8 cellular contexts compared by ENCODE assay signal in genomic region chr9:35689601-35690446, GRCh38. TPM values are rescaled to one million over a fixed set of nuclear protein-coding genes. Genes with fewer than 3 reads are reported as not detected.
A peak's percentile ranks its signal among the peaks of the same experiment; 100 is the strongest.
DNase-seq lines count a peak whose midpoint lies in the region; ATAC-seq lines count a peak whose summit lies in the region.

TPM2 (minus strand) TSS chr9:35689925; CDS start chr9:35689817, 108 bp downstream.

- intact Hi-C loops in left ventricle myocardium superior (cut with micrococcal nuclease) = no loop called here

- no peaks in the 10 kb centered on the region for H3K9me3 Mint-ChIP-seq in stimulated activated naive CD8-positive, alpha-beta T cell treated with anti-CD3 and anti-CD28 coated beads, Interleukin-15, Interleukin-2, amounts not matched to agents 100 ng/mL and 50 ng/mL, for 24 hours

- H3K27me3 ChIP-seq in rectal smooth muscle tissue (ENCODE audit: control insufficient read depth, insufficient read depth, low read length) = no peaks in the 10 kb centered on the region

- peak within 1 kb of the TSS; percentile 13 for H3K27ac ChIP-seq in adipose tissue (ENCODE audit: low read depth, low read length)
- H3K27ac ChIP-seq in rectal smooth muscle tissue (ENCODE audit: low read depth, low read length) = peak within 1 kb of the TSS; percentile 99

- no peaks in the 10 kb centered on the region for H3K27me3 Mint-ChIP-seq in stimulated activated naive CD8-positive, alpha-beta T cell treated with anti-CD3 and anti-CD28 coated beads, Interleukin-15, Interleukin-2, amounts not matched to agents 100 ng/mL and 50 ng/mL, for 24 hours

- H3K4me1 ChIP-seq in rectal smooth muscle tissue (ENCODE audit: control insufficient read depth, insufficient read depth, low read length) = peaks cover 14% of the 10 kb centered on the region

- H3K4me1 Mint-ChIP-seq in stimulated activated naive CD8-positive, alpha-beta T cell treated with anti-CD3 and anti-CD28 coated beads, Interleukin-15, Interleukin-2, amounts not matched to agents 100 ng/mL and 50 ng/mL, for 24 hours (ENCODE audit: low read depth) = peaks cover 32% of the 10 kb centered on the region

- H3K27ac Mint-ChIP-seq in stimulated activated naive CD8-positive, alpha-beta T cell treated with anti-CD3 and anti-CD28 coated beads, Interleukin-15, Interleukin-2, amounts not matched to agents 100 ng/mL and 50 ng/mL, for 24 hours = peak within 1 kb of the TSS; percentile 81

- H3K4me3 Mint-ChIP-seq in stimulated activated naive CD8-positive, alpha-beta T cell treated with anti-CD3 and anti-CD28 coated beads, Interleukin-15, Interleukin-2, amounts not matched to agents 100 ng/mL and 50 ng/mL, for 24 hours = peak within 1 kb of the TSS; percentile 78

- no peak for ATAC-seq in stimulated activated naive CD8-positive, alpha-beta T cell treated with anti-CD3 and anti-CD28 coated beads, Interleukin-15, Interleukin-2, amounts not matched to agents 100 U/mL and 50 U/mL, for 24 hours
- ATAC-seq in left ventricle myocardium superior (peak; percentile 78), GM21528 (IDR thresholded peaks at IDR 0.05; ENCODE audit: low FRiP score, unreplicated experiment) (no peak), GM18909 (IDR thresholded peaks at IDR 0.05; ENCODE audit: poor library complexity, unreplicated experiment) (no peak)

- H3K36me3 Mint-ChIP-seq in stimulated activated naive CD8-positive, alpha-beta T cell treated with anti-CD3 and anti-CD28 coated beads, Interleukin-15, Interleukin-2, amounts not matched to agents 100 ng/mL and 50 ng/mL, for 24 hours (ENCODE audit: low read depth) = no peaks in the 10 kb centered on the region

- H3K36me3 ChIP-seq in rectal smooth muscle tissue (ENCODE audit: control insufficient read depth, insufficient read depth, low read length) = peaks cover 9% of the 10 kb centered on the region

- WGBS in adipose tissue, 3 donors = 19 to 38% (median 22%) methylated on average over 48 to 67 of the region's 67 CpGs

- peak within 1 kb of the TSS; percentile 85 for H3K9ac ChIP-seq in rectal smooth muscle tissue (ENCODE audit: low read length)

- H3K4me3 ChIP-seq in rectal smooth muscle tissue (ENCODE audit: low read length) = peak within 1 kb of the TSS; percentile 82

- DNase-seq in stimulated activated naive CD8-positive, alpha-beta T cell treated with anti-CD3 and anti-CD28 coated beads, Interleukin-15, Interleukin-2, amounts not matched to agents 100 U/mL and 50 U/mL, for 24 hours = no peak
- DNase-seq in left ventricle myocardium superior = peak; percentile 91
- DNase-seq in activated effector memory CD4-positive, alpha-beta T cell treated with anti-CD3 and anti-CD28 coated beads, Interleukin-2, amount 50 U/mL, for 16 hours = no peak

RNA-seq across cellular contexts. Expression of gene TPM2, which starts in this region (rescaled TPM):
- 100 to 1,000 TPM in 2 of 3 donors, 10 to 100 TPM in 1; 59.0 to 552 (median 253) TPM for polyA plus RNA-seq in adipose tissue
- 1,217 TPM for total RNA-seq in left ventricle myocardium superior
